23 cellular contexts compared by ENCODE assay signal in the genomic region with DNA sequence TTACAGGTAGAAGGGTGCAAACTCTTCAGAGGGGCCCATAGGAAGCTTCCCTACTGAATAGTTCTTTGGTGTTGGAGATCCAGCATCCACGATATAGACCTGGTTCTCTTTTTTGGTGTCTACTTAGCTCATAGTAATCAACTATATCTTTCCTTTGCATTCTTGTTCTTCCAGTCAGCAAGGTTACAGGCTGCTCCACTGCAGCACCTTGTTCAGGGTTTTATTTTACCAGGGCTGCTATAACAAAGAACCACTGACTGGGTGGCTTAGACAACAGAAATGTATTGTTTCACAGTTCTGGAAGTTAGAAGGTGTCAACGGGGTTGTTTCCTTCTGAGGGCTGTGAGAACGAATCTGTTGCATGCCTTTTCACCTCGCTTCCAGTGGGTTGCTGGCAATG.
A peak's percentile ranks its signal among the peaks of the same experiment; 100 is the strongest.
DNase-seq lines count a peak whose midpoint lies in the region; ATAC-seq, FAIRE-seq and TF ChIP-seq lines count a peak whose summit lies in the region.
"Had no signal": no experiment of that assay in that cellular context is flagged by ENCODE, and none has a peak within 500 bp of the region (broad histone marks: within the 10 kb centered on the region; RNA-seq: fewer than 3 reads in every experiment).

No MANE protein-coding gene starts in this region.

- H3K4me2 ChIP-seq in mammary epithelial cell (ENCODE audit: insufficient read depth, low read depth, low read length) = peak overlapping the region; percentile 25
- peak overlapping the region; percentile 76 for H3K4me2 ChIP-seq in keratinocyte (ENCODE audit: control insufficient read depth, extremely low read depth, insufficient read depth, low read depth, low read length)
- H3K4me2 ChIP-seq: A549, BLaER1 had no signal

- no peaks in the 10 kb centered on the region for H3K27me3 ChIP-seq in mammary epithelial cell (ENCODE audit: insufficient read depth, low read length)
- no peaks in the 10 kb centered on the region for H3K27me3 ChIP-seq in esophagus (ENCODE audit: control insufficient read depth in 1 of 2, insufficient read depth in 2 of 2, low read length in 2 of 2)
- no peaks in the 10 kb centered on the region for H3K27me3 ChIP-seq in keratinocyte (ENCODE audit: control insufficient read depth, extremely low read depth, insufficient read depth, low read length)
- no peaks in the 10 kb centered on the region for H3K27me3 ChIP-seq in heart right ventricle
- H3K27me3 ChIP-seq: BLaER1 had no signal

- H3K4me3 ChIP-seq in mammary epithelial cell (replicated peaks in 1 of 3; ENCODE audit: insufficient read depth in 1 of 3, low read depth in 2 of 3, low read length in 3 of 3) (no peak overlapping the region), esophagus (ENCODE audit: low read depth in 1 of 2, low read length in 2 of 2) (no peak overlapping the region), keratinocyte (ENCODE audit: control insufficient read depth in 2 of 3, extremely low read depth in 1 of 3, insufficient read depth in 2 of 3, low read depth in 1 of 3, low read length in 3 of 3) (peak overlapping the region in 2 of 3 experiments; percentile 1 to 17), heart right ventricle (no peak overlapping the region)
- H3K4me3 ChIP-seq: A549, BLaER1, GM12878, GM23248 had no signal

- H3K79me2 ChIP-seq in mammary epithelial cell (ENCODE audit: insufficient read depth, low read length) = peaks cover 76% of the 10 kb centered on the region
- H3K79me2 ChIP-seq in keratinocyte (ENCODE audit: control insufficient read depth, insufficient read depth, low read length) = peaks cover 36% of the 10 kb centered on the region

- in situ Hi-C loops in mammary epithelial cell (cut with MboI; ENCODE audit: low sequenced_read_pairs in 2 of 2) = no loop called here

- no peaks in the 10 kb centered on the region for H3K27me3 Mint-ChIP-seq in MCF 10A (ENCODE audit: insufficient read depth, unreplicated experiment)
- peaks cover 0 to 2% of the 10 kb centered on the region in 2 donors for H3K27me3 Mint-ChIP-seq in natural killer cell treated with Interleukin-12 subunit alpha and Interleukin-12 subunit beta and Interleukin-15 and Interleukin-18, amount 100 ng/mL, for 72 hours

- WGBS in mammary epithelial cell (ENCODE audit: low coverage, missing lambda C conversion rate) = 72% methylated on average over 4 of the region's 4 CpGs
- 47 to 55% methylated on average over 4 of the region's 4 CpGs for WGBS in esophagus, 2 donors
- WGBS in heart right ventricle, 2 donors = 87 to 92% methylated on average over 4 of the region's 4 CpGs

- H3K36me3 Mint-ChIP-seq in MCF 10A (ENCODE audit: insufficient read depth, unreplicated experiment) = no peaks in the 10 kb centered on the region
- no peaks in the 10 kb centered on the region for H3K36me3 Mint-ChIP-seq in natural killer cell treated with Interleukin-12 subunit alpha and Interleukin-12 subunit beta and Interleukin-15 and Interleukin-18, amount 100 ng/mL, for 72 hours
- H3K36me3 Mint-ChIP-seq: CD14-positive monocyte; CD4-positive, alpha-beta memory T cell had no signal

- no peaks in the 10 kb centered on the region for H4K20me1 ChIP-seq in mammary epithelial cell (ENCODE audit: insufficient read depth, low read length)
- H4K20me1 ChIP-seq in keratinocyte (ENCODE audit: control insufficient read depth, extremely low read depth, insufficient read depth, low read length) = no peaks in the 10 kb centered on the region
- H4K20me1 ChIP-seq: BLaER1 had no signal

- no peaks in the 10 kb centered on the region for H3K9me3 Mint-ChIP-seq in MCF 10A (ENCODE audit: unreplicated experiment)
- no peaks in the 10 kb centered on the region for H3K9me3 Mint-ChIP-seq in natural killer cell treated with Interleukin-12 subunit alpha and Interleukin-12 subunit beta and Interleukin-15 and Interleukin-18, amount 100 ng/mL, for 72 hours
- H3K9me3 Mint-ChIP-seq: CD14-positive monocyte, HFFc6 had no signal

- H3K36me3 ChIP-seq in mammary epithelial cell (ENCODE audit: insufficient read depth, low read length) = no peaks in the 10 kb centered on the region
- no peaks in the 10 kb centered on the region for H3K36me3 ChIP-seq in esophagus (ENCODE audit: control insufficient read depth in 2 of 2, insufficient read depth in 2 of 2, low read length in 1 of 2)
- H3K36me3 ChIP-seq in keratinocyte (ENCODE audit: control insufficient read depth in 2 of 2, extremely low read depth in 1 of 2, insufficient read depth in 2 of 2, low read length in 2 of 2) = no peaks in the 10 kb centered on the region
- no peaks in the 10 kb centered on the region for H3K36me3 ChIP-seq in heart right ventricle
- H3K36me3 ChIP-seq: BLaER1 had no signal

- no peak overlapping the region for H3K27ac Mint-ChIP-seq in MCF 10A (ENCODE audit: low read depth, unreplicated experiment)
- H3K27ac Mint-ChIP-seq in natural killer cell treated with Interleukin-12 subunit alpha and Interleukin-12 subunit beta and Interleukin-15 and Interleukin-18, amount 100 ng/mL, for 72 hours = no peak overlapping the region
- H3K27ac Mint-ChIP-seq: CD14-positive monocyte; CD4-positive, alpha-beta memory T cell; HFFc6 had no signal

- ATAC-seq in natural killer cell treated with Interleukin-12 subunit alpha and Interleukin-12 subunit beta and Interleukin-15 and Interleukin-18, amount 100 ng/mL, for 72 hours = no peak
- no peak for ATAC-seq in heart right ventricle
- ATAC-seq: A549, GM12878, HCT116, HepG2 had no signal

- H3K9me3 ChIP-seq in mammary epithelial cell (replicated peaks; ENCODE audit: insufficient read depth, low read length) (no peaks in the 10 kb centered on the region), esophagus (ENCODE audit: control insufficient read depth in 2 of 2, insufficient read depth in 1 of 2, low read depth in 1 of 2, low read length in 1 of 2) (no peaks in the 10 kb centered on the region), keratinocyte (ENCODE audit: control insufficient read depth, low read depth, low read length) (no peaks in the 10 kb centered on the region), heart right ventricle (no peaks in the 10 kb centered on the region)
- H3K9me3 ChIP-seq: A549, BLaER1 had no signal

- TF ChIP-seq CTCF in mammary epithelial cell (conservative IDR thresholded peaks at IDR 0.05 in 1 of 2, IDR thresholded peaks at IDR 0.05 in 1 of 2; ENCODE audit: extremely low read depth in 1 of 2, insufficient read depth in 1 of 2, low read depth in 1 of 2, low read length in 2 of 2) (no peak), MCF 10A (IDR thresholded peaks at IDR 0.05; ENCODE audit: unreplicated experiment) (no peak), keratinocyte (optimal IDR thresholded peaks at IDR 0.05 in 1 of 3, IDR thresholded peaks at IDR 0.05 in 1 of 3, conservative IDR thresholded peaks at IDR 0.05 in 1 of 3; ENCODE audit: extremely low read depth in 1 of 3, insufficient read depth in 2 of 3, low read length in 3 of 3) (no peak), heart right ventricle (IDR thresholded peaks at IDR 0.05) (no peak)

- BruUV-seq in mammary epithelial cell (replicated peaks; lab: Mats Ljungman, UMichigan) (no TSS peak), MCF 10A (replicated peaks; lab: Mats Ljungman, UMichigan) (no TSS peak)

- H3K4me1 Mint-ChIP-seq in MCF 10A (ENCODE audit: insufficient read depth, unreplicated experiment) = peaks cover 15% of the 10 kb centered on the region
- H3K4me1 Mint-ChIP-seq in natural killer cell treated with Interleukin-12 subunit alpha and Interleukin-12 subunit beta and Interleukin-15 and Interleukin-18, amount 100 ng/mL, for 72 hours (ENCODE audit: low read depth in 2 of 2) = no peaks in the 10 kb centered on the region
- H3K4me1 Mint-ChIP-seq: CD14-positive monocyte; CD4-positive, alpha-beta memory T cell had no signal

- dilution Hi-C loops in mammary epithelial cell (cut with HindIII; ENCODE audit: low sequenced_read_pairs) = no loop called here
- dilution Hi-C loops in keratinocyte (cut with MboI; ENCODE audit: extremely low pct_ligation_motif_present, low sequenced_read_pairs) = no loop called here

- no peak overlapping the region for H3K4me3 Mint-ChIP-seq in MCF 10A (ENCODE audit: unreplicated experiment)
- H3K4me3 Mint-ChIP-seq in natural killer cell treated with Interleukin-12 subunit alpha and Interleukin-12 subunit beta and Interleukin-15 and Interleukin-18, amount 100 ng/mL, for 72 hours = no peak overlapping the region
- H3K4me3 Mint-ChIP-seq: CD14-positive monocyte; CD4-positive, alpha-beta memory T cell; HFFc6 had no signal

- POLR2A ChIA-PET in MCF 10A (lab: Yijun Ruan, JAX) = interaction anchor here (1.0 to 2.9 kb wide), 3 partner anchors 10 to 14 kb away, joined by 5 to 11 read pairs (median 5); no protein-coding TSS in a partner anchor

- no peak for FAIRE-seq in keratinocyte (lab: Jason Lieb, UNC)
- FAIRE-seq: A549, GM12878, H54, HepG2 had no signal

- H2AFZ ChIP-seq in mammary epithelial cell (ENCODE audit: low read depth, low read length) (no peak overlapping the region), keratinocyte (ENCODE audit: control insufficient read depth, low read length) (no peak overlapping the region)
- H2AFZ ChIP-seq: GM23248 had no signal

- H3K4me1 ChIP-seq in mammary epithelial cell (ENCODE audit: insufficient read depth, low read length) (peaks cover 10% of the 10 kb centered on the region), esophagus (ENCODE audit: control insufficient read depth in 2 of 2, insufficient read depth in 2 of 2, low read length in 1 of 2) (no peaks in the 10 kb centered on the region), keratinocyte (ENCODE audit: control insufficient read depth, extremely low read depth, insufficient read depth, low read length) (peaks cover 17% of the 10 kb centered on the region), heart right ventricle (peaks cover 0 to 16% (median 3%) of the 10 kb centered on the region in 9 donors)
- H3K4me1 ChIP-seq: BLaER1 had no signal

- DNase-seq in mammary epithelial cell (peak; percentile 50), MCF 10A (ENCODE audit: unreplicated experiment) (no peak), keratinocyte (ENCODE audit: low read depth, low spot score) (no peak), NCI-H526 (lab: John Stamatoyannopoulos, UW) (no peak), cerebellar cortex (ENCODE audit: low spot score) (no peak), heart right ventricle (no peak)
- DNase-seq in natural killer cell treated with Interleukin-12 subunit alpha and Interleukin-12 subunit beta and Interleukin-15 and Interleukin-18, amount 100 ng/mL, for 72 hours (ENCODE audit: low spot score) = no peak
- DNase-seq: CD4-positive, alpha-beta memory T cell; DMS 273 treated with DMSO at 0.1 percent for 48 hours; DMS53; DND-41; EL; GM23248; HFFc6 had no signal

- H3K9ac ChIP-seq in mammary epithelial cell (ENCODE audit: insufficient read depth, low read length) (no peak overlapping the region), keratinocyte (ENCODE audit: control insufficient read depth, extremely low read depth, insufficient read depth, low read length) (no peak overlapping the region)
- H3K9ac ChIP-seq: BLaER1, GM23248 had no signal

- no peaks in the 10 kb centered on the region for H3K9me1 ChIP-seq in keratinocyte (ENCODE audit: control insufficient read depth, extremely low read depth, insufficient read depth, low read length)

- CTCF ChIA-PET in mammary epithelial cell (lab: Charles Lee; ENCODE audit: low non-redundant PET) = interaction anchor here (0.5 kb wide), 1 partner anchor 50 kb away, joined by 3 read pairs; no protein-coding TSS in a partner anchor
- CTCF ChIA-PET in MCF 10A (lab: Yijun Ruan, JAX) = interaction anchor here (0.5 to 2.1 kb wide), 8 partner anchors 8 to 695 kb away, joined by 3 to 6 read pairs (median 3); no protein-coding TSS in a partner anchor

- intact Hi-C loops in mammary epithelial cell (cut with micrococcal nuclease) = no loop called here
- intact Hi-C loops in MCF 10A (cut with micrococcal nuclease) = no loop called here
- intact Hi-C loops in heart right ventricle (cut with DNase I) = no loop called here

- H3K27ac ChIP-seq in mammary epithelial cell (ENCODE audit: insufficient read depth, low read depth, low read length) (no peak overlapping the region), esophagus (ENCODE audit: low read depth in 2 of 2, low read length in 1 of 2) (peak overlapping the region; percentile 48 to 58), keratinocyte (ENCODE audit: control insufficient read depth, insufficient read depth, low read length) (peak overlapping the region; percentile 0), heart right ventricle (no peak overlapping the region)
- H3K27ac ChIP-seq: 22Rv1, A549, BLaER1, GM23248 had no signal

Comparison
In these comparisons a context has a peak if more than half of its experiments do, and no peak if none do; other contexts are left out.
1. H3K27ac ChIP-seq: peak in esophagus (2 of 2) and keratinocyte (single experiment); none in mammary epithelial cell (single experiment) and heart right ventricle (0 of 10).
2. H3K4me3 ChIP-seq: peak in keratinocyte (2 of 3); none in mammary epithelial cell (0 of 3), esophagus (0 of 2) and heart right ventricle (0 of 10).